Comparison of ENCODE assay signal across 15 cellular contexts in genomic region chr1:166080965-166081870, GRCh38.
A peak's percentile ranks its signal among the peaks of the same experiment; 100 is the strongest.
DNase-seq lines count a peak whose midpoint lies in the region; ATAC-seq and TF ChIP-seq lines count a peak whose summit lies in the region.
"Had no signal": no experiment of that assay in that cellular context is flagged by ENCODE, and none has a peak within 500 bp of the region (broad histone marks: within the 10 kb centered on the region; RNA-seq: fewer than 3 reads in every experiment).

No MANE protein-coding gene starts in this region.

- H3K36me3 Mint-ChIP-seq in activated CD4-positive, alpha-beta T cell treated with anti-CD3 and anti-CD28 coated beads for 36 hours (ENCODE audit: low read depth), result no peaks in the 10 kb centered on the region
- H3K36me3 Mint-ChIP-seq in activated T-helper 1 cell treated with anti-CD3 and anti-CD28 coated beads, Interleukin-12 subunit alpha, Interleukin-12 subunit beta, Interleukin-2, Interleukin-4 antibody, amounts not matched to agents 30 ng/mL and 10 ng/mL and 1 ng/mL, durations not matched to agents 14 hours and 24 hours and 36 hours (ENCODE audit: low read depth), result no peaks in the 10 kb centered on the region
- no peaks in the 10 kb centered on the region for H3K36me3 Mint-ChIP-seq in progenitor cell of endocrine pancreas (ENCODE audit: insufficient read depth)

- peak; percentile 37 for DNase-seq in activated CD4-positive, alpha-beta T cell treated with anti-CD3 and anti-CD28 coated beads for 36 hours
- no peak for DNase-seq in activated CD4-positive, alpha-beta T cell treated with anti-CD3 and anti-CD28 coated beads, Interleukin-2, amount 50 U/mL, for 4 hours
- DNase-seq in H4 (ENCODE audit: low spot score) (peak; percentile 40), middle frontal gyrus (ENCODE audit: extremely low spot score, low spot score) (no peak), progenitor cell of endocrine pancreas (ENCODE audit: low spot score, unreplicated experiment) (no peak), kidney tubule cell (ENCODE audit: low spot score) (no peak)
- DNase-seq in activated T-helper 1 cell treated with anti-CD3 and anti-CD28 coated beads, Interleukin-12 subunit alpha, Interleukin-12 subunit beta, Interleukin-2, Interleukin-4 antibody, amounts not matched to agents 30 ng/mL and 10 ng/mL and 1 ng/mL, durations not matched to agents 14 hours and 24 hours and 36 hours (ENCODE audit: low spot score), result no peak
- DNase-seq: 8988T; KG1; NCI-H2081; NK-92 treated with Interleukin-12 subunit alpha and Interleukin-12 subunit beta, amount 100 ng/mL, for 24 hours; tibial artery; WERI-Rb-1 had no signal

- H3K9ac ChIP-seq in parathyroid adenoma, result no peak overlapping the region

- no peaks in the 10 kb centered on the region for H3K27me3 Mint-ChIP-seq in activated CD4-positive, alpha-beta T cell treated with anti-CD3 and anti-CD28 coated beads for 36 hours
- no peaks in the 10 kb centered on the region for H3K27me3 Mint-ChIP-seq in activated T-helper 1 cell treated with anti-CD3 and anti-CD28 coated beads, Interleukin-12 subunit alpha, Interleukin-12 subunit beta, Interleukin-2, Interleukin-4 antibody, amounts not matched to agents 30 ng/mL and 10 ng/mL and 1 ng/mL, durations not matched to agents 14 hours and 24 hours and 36 hours (ENCODE audit: insufficient read depth)
- no peaks in the 10 kb centered on the region for H3K27me3 Mint-ChIP-seq in progenitor cell of endocrine pancreas

- POLR2A ChIA-PET in activated CD4-positive, alpha-beta T cell treated with anti-CD3 and anti-CD28 coated beads for 36 hours (lab: Charles Lee), result no interaction called here

- H2AFZ ChIP-seq in parathyroid adenoma, result peak overlapping the region; percentile 67

- H3K27ac Mint-ChIP-seq in activated CD4-positive, alpha-beta T cell treated with anti-CD3 and anti-CD28 coated beads for 36 hours, result no peak overlapping the region
- H3K27ac Mint-ChIP-seq in activated T-helper 1 cell treated with anti-CD3 and anti-CD28 coated beads, Interleukin-12 subunit alpha, Interleukin-12 subunit beta, Interleukin-2, Interleukin-4 antibody, amounts not matched to agents 30 ng/mL and 10 ng/mL and 1 ng/mL, durations not matched to agents 14 hours and 24 hours and 36 hours, result peak overlapping the region; percentile 16
- H3K27ac Mint-ChIP-seq in progenitor cell of endocrine pancreas, result no peak overlapping the region

- H3K4me1 ChIP-seq in parathyroid adenoma, result peaks cover 21% of the 10 kb centered on the region

- H3K9me3 Mint-ChIP-seq in activated CD4-positive, alpha-beta T cell treated with anti-CD3 and anti-CD28 coated beads for 36 hours (ENCODE audit: low read depth), result peaks cover 2% of the 10 kb centered on the region
- H3K9me3 Mint-ChIP-seq in activated T-helper 1 cell treated with anti-CD3 and anti-CD28 coated beads, Interleukin-12 subunit alpha, Interleukin-12 subunit beta, Interleukin-2, Interleukin-4 antibody, amounts not matched to agents 30 ng/mL and 10 ng/mL and 1 ng/mL, durations not matched to agents 14 hours and 24 hours and 36 hours, result no peaks in the 10 kb centered on the region
- H3K9me3 Mint-ChIP-seq in progenitor cell of endocrine pancreas (ENCODE audit: low read depth), result no peaks in the 10 kb centered on the region

- H3K4me2 ChIP-seq in parathyroid adenoma (ENCODE audit: low read length), result no peak overlapping the region

- TF ChIP-seq CTCF in parathyroid adenoma (IDR thresholded peaks at IDR 0.05) (no peak), progenitor cell of endocrine pancreas (IDR thresholded peaks at IDR 0.05; ENCODE audit: unreplicated experiment) (no peak)

- no peak overlapping the region for H3K4me3 ChIP-seq in parathyroid adenoma (ENCODE audit: low read depth, low read length)
- H3K4me3 ChIP-seq: tibial artery had no signal

- intact Hi-C loops in activated CD4-positive, alpha-beta T cell treated with anti-CD3 and anti-CD28 coated beads for 36 hours (cut with DNase I, micrococcal nuclease), result loop anchor here (5.0 to 10.0 kb wide), 2 partner anchors 86 to 356 kb away; partner anchors contain the start of gene FAM78B (in 2 of the 2)
- intact Hi-C loops in activated T-helper 1 cell treated with anti-CD3 and anti-CD28 coated beads, Interleukin-12 subunit alpha, Interleukin-12 subunit beta, Interleukin-2, Interleukin-4 antibody, amounts not matched to agents 30 ng/mL and 10 ng/mL and 1 ng/mL, durations not matched to agents 14 hours and 24 hours and 36 hours (cut with micrococcal nuclease), result loop anchor here (5.0 to 10.0 kb wide), 3 partner anchors 86 to 446 kb away; partner anchors contain the start of genes ALDH9A1, FAM78B and MGST3

- CTCF ChIA-PET in activated CD4-positive, alpha-beta T cell treated with anti-CD3 and anti-CD28 coated beads for 36 hours (lab: Charles Lee), result interaction anchor here (0.5 to 1.2 kb wide), 2 partner anchors 12 to 83 kb away, joined by 3 to 4 read pairs; no protein-coding TSS in a partner anchor

- peaks cover 29% of the 10 kb centered on the region for H3K4me1 Mint-ChIP-seq in activated CD4-positive, alpha-beta T cell treated with anti-CD3 and anti-CD28 coated beads for 36 hours
- peaks cover 22% of the 10 kb centered on the region for H3K4me1 Mint-ChIP-seq in activated T-helper 1 cell treated with anti-CD3 and anti-CD28 coated beads, Interleukin-12 subunit alpha, Interleukin-12 subunit beta, Interleukin-2, Interleukin-4 antibody, amounts not matched to agents 30 ng/mL and 10 ng/mL and 1 ng/mL, durations not matched to agents 14 hours and 24 hours and 36 hours (ENCODE audit: low read depth)
- H3K4me1 Mint-ChIP-seq in progenitor cell of endocrine pancreas (ENCODE audit: low read depth), result peaks cover 5% of the 10 kb centered on the region

- no peaks in the 10 kb centered on the region for H3K79me2 ChIP-seq in parathyroid adenoma

- no peaks in the 10 kb centered on the region for H3K9me3 ChIP-seq in parathyroid adenoma (ENCODE audit: control insufficient read depth, low read length)
- H3K9me3 ChIP-seq: tibial artery had no signal

- no peak for ATAC-seq in activated CD4-positive, alpha-beta T cell treated with anti-CD3 and anti-CD28 coated beads for 36 hours
- ATAC-seq: left lobe of liver had no signal

- peak overlapping the region; percentile 16 for H3K4me3 Mint-ChIP-seq in activated CD4-positive, alpha-beta T cell treated with anti-CD3 and anti-CD28 coated beads for 36 hours
- no peak overlapping the region for H3K4me3 Mint-ChIP-seq in activated T-helper 1 cell treated with anti-CD3 and anti-CD28 coated beads, Interleukin-12 subunit alpha, Interleukin-12 subunit beta, Interleukin-2, Interleukin-4 antibody, amounts not matched to agents 30 ng/mL and 10 ng/mL and 1 ng/mL, durations not matched to agents 14 hours and 24 hours and 36 hours
- no peak overlapping the region for H3K4me3 Mint-ChIP-seq in progenitor cell of endocrine pancreas (ENCODE audit: low read depth)

- peak overlapping the region; percentile 88 for H3K27ac ChIP-seq in parathyroid adenoma
- H3K27ac ChIP-seq: tibial artery, WERI-Rb-1 had no signal

- H3K36me3 ChIP-seq in parathyroid adenoma (ENCODE audit: control insufficient read depth, insufficient read depth, low read length), result no peaks in the 10 kb centered on the region
- H3K36me3 ChIP-seq: tibial artery, WERI-Rb-1 had no signal

- no peaks in the 10 kb centered on the region for H3K27me3 ChIP-seq in parathyroid adenoma (ENCODE audit: control insufficient read depth, insufficient read depth, low read length)
- H3K27me3 ChIP-seq: tibial artery had no signal

Comparison
In these comparisons a context has a peak if more than half of its experiments do, and no peak if none do; other contexts are left out.
1. DNase-seq: peak in activated CD4-positive, alpha-beta T cell treated with anti-CD3 and anti-CD28 coated beads for 36 hours (single experiment) and H4 (single experiment); none in activated CD4-positive, alpha-beta T cell treated with anti-CD3 and anti-CD28 coated beads, Interleukin-2, amount 50 U/mL, for 4 hours (0 of 2), activated T-helper 1 cell treated with anti-CD3 and anti-CD28 coated beads, Interleukin-12 subunit alpha, Interleukin-12 subunit beta, Interleukin-2, Interleukin-4 antibody, amounts not matched to agents 30 ng/mL and 10 ng/mL and 1 ng/mL, durations not matched to agents 14 hours and 24 hours and 36 hours (single experiment), middle frontal gyrus (single experiment), progenitor cell of endocrine pancreas (single experiment) and kidney tubule cell (single experiment).